ENCODE assay signal across 12 cellular contexts in the genomic region with DNA sequence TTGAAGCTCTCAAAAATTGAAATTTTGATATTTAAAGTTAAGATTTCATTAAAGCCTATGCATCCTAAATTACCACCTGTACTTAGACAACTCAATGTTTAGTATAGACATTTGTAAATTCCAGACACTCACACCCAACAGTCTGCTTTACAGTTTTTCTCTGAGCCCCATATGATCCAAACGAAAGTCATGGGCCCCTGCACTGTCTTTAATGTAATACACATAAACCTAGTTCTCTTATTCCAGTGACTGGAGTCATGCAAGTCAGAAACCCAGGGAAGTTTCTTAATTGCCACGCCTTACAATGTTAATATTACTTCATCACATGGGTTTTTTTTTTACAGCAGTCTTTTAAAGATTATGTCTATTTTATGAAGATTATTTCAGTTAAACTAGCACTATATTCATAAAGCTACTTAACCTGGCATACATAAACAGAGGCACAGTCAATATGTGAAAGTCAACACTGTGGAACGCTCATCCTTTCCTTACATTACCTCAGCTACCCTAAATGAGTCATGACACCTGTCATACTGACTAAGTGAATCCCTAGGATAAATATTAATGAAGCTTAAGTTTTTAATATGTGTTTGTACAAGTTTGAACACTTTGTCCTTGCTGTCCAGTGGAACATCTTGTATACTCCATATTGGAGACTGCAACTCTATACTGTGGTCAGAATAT.
A peak's percentile ranks its signal among the peaks of the same experiment; 100 is the strongest.
DNase-seq lines count a peak whose midpoint lies in the region; ATAC-seq and TF ChIP-seq lines count a peak whose summit lies in the region.
"Had no signal": no experiment of that assay in that cellular context is flagged by ENCODE, and none has a peak within 500 bp of the region (broad histone marks: within the 10 kb centered on the region; RNA-seq: fewer than 3 reads in every experiment).

No MANE protein-coding gene starts in this region.

- H3K27ac ChIP-seq in RWPE2 (ENCODE audit: poor library complexity, severe bottlenecking) (peak overlapping the region; percentile 87), smooth muscle cell (ENCODE audit: low read depth) (no peak overlapping the region)
- H3K27ac ChIP-seq: BLaER1 treated with 17β-estradiol and CSF1 and Interleukin-3, amounts not matched to agents 10 nM and 100 nM had no signal

- intact Hi-C loops in left ventricle myocardium superior (cut with micrococcal nuclease) = no loop called here

- 83% methylated on average over 3 of the region's 3 CpGs for WGBS in smooth muscle cell (ENCODE audit: low lambda C conversion rate)

- peak; percentile 74 for ATAC-seq in GM19035 (IDR thresholded peaks at IDR 0.05; ENCODE audit: unreplicated experiment)
- ATAC-seq in HG03060 (IDR thresholded peaks at IDR 0.05; ENCODE audit: low read depth, unreplicated experiment) = peak; percentile 89
- ATAC-seq in RWPE2 (ENCODE audit: low read depth) = peak; percentile 99
- no peak for ATAC-seq in left ventricle myocardium superior

- no peak overlapping the region for H2AFZ ChIP-seq in smooth muscle cell (ENCODE audit: low read depth)

- H3K79me2 ChIP-seq in smooth muscle cell (ENCODE audit: low read depth) = no peaks in the 10 kb centered on the region

- H3F3A ChIP-seq in smooth muscle cell (ENCODE audit: low read depth) = no peaks in the 10 kb centered on the region

- H3K9me3 Mint-ChIP-seq in nephron progenitor cell = peaks cover 9% of the 10 kb centered on the region

- no peak overlapping the region for H3K9ac ChIP-seq in smooth muscle cell (ENCODE audit: low read depth)
- H3K9ac ChIP-seq: BLaER1 treated with 17β-estradiol and CSF1 and Interleukin-3, amounts not matched to agents 10 nM and 100 nM had no signal

- no peak overlapping the region for H3K4me2 ChIP-seq in smooth muscle cell
- H3K4me2 ChIP-seq: BLaER1 treated with 17β-estradiol and CSF1 and Interleukin-3, amounts not matched to agents 10 nM and 100 nM had no signal

- no peaks in the 10 kb centered on the region for H3K36me3 ChIP-seq in RWPE2 (ENCODE audit: low read depth)
- no peaks in the 10 kb centered on the region for H3K36me3 ChIP-seq in smooth muscle cell (ENCODE audit: low read depth)
- H3K36me3 ChIP-seq: BLaER1 treated with 17β-estradiol and CSF1 and Interleukin-3, amounts not matched to agents 10 nM and 100 nM; MG63 had no signal

- H3K9me3 ChIP-seq in RWPE2 (ENCODE audit: severe bottlenecking) = no peaks in the 10 kb centered on the region
- H3K9me3 ChIP-seq in smooth muscle cell (replicated peaks; ENCODE audit: low read depth) = no peaks in the 10 kb centered on the region
- H3K9me3 ChIP-seq: MG63 had no signal

- peak; percentile 82 for DNase-seq in DMS53 (lab: John Stamatoyannopoulos, UW)
- DNase-seq in RWPE2 (ENCODE audit: low spot score) = no peak
- no peak for DNase-seq in left ventricle myocardium superior
- no peak for DNase-seq in nephron progenitor cell
- DNase-seq in smooth muscle cell (lab: John Stamatoyannopoulos, UW; ENCODE audit: unreplicated experiment) = no peak
- DNase-seq in activated gamma-delta T cell (lab: John Stamatoyannopoulos, UW) = no peak
- DNase-seq: activated CD8-positive, alpha-beta memory T cell treated with anti-CD3 and anti-CD28 coated beads for 24 hours; MG63; NCI-H748 treated with DMSO at 0.1 percent for 48 hours had no signal

- H3K4me3 ChIP-seq in RWPE2 (ENCODE audit: severe bottlenecking) = no peak overlapping the region
- no peak overlapping the region for H3K4me3 ChIP-seq in smooth muscle cell
- H3K4me3 ChIP-seq: BLaER1 treated with 17β-estradiol and CSF1 and Interleukin-3, amounts not matched to agents 10 nM and 100 nM; MG63 had no signal

- no peaks in the 10 kb centered on the region for H3K36me3 Mint-ChIP-seq in nephron progenitor cell (ENCODE audit: low read depth)

- H3K27me3 ChIP-seq in RWPE2 (ENCODE audit: insufficient read depth, poor library complexity, severe bottlenecking) (no peaks in the 10 kb centered on the region), smooth muscle cell (ENCODE audit: low read depth) (no peaks in the 10 kb centered on the region)
- H3K27me3 ChIP-seq: BLaER1 treated with 17β-estradiol and CSF1 and Interleukin-3, amounts not matched to agents 10 nM and 100 nM; MG63 had no signal

- H3K27ac Mint-ChIP-seq in nephron progenitor cell = no peak overlapping the region

- H4K20me1 ChIP-seq in smooth muscle cell (ENCODE audit: low read depth) = no peaks in the 10 kb centered on the region
- H4K20me1 ChIP-seq: BLaER1 treated with 17β-estradiol and CSF1 and Interleukin-3, amounts not matched to agents 10 nM and 100 nM had no signal

- TF ChIP-seq CTCF in RWPE2 (IDR thresholded peaks at IDR 0.05; ENCODE audit: poor library complexity, severe bottlenecking) (no peak), nephron progenitor cell (IDR thresholded peaks at IDR 0.05) (no peak), smooth muscle cell (IDR thresholded peaks at IDR 0.05; ENCODE audit: borderline replicate concordance, insufficient read depth, poor library complexity, severe bottlenecking) (no peak)

- H3K4me1 ChIP-seq in RWPE2 (ENCODE audit: insufficient read depth, poor library complexity, severe bottlenecking) = peaks cover 19% of the 10 kb centered on the region
- H3K4me1 ChIP-seq in smooth muscle cell (ENCODE audit: low read depth) = no peaks in the 10 kb centered on the region
- H3K4me1 ChIP-seq: BLaER1 treated with 17β-estradiol and CSF1 and Interleukin-3, amounts not matched to agents 10 nM and 100 nM had no signal

- no peak overlapping the region for H3K4me3 Mint-ChIP-seq in nephron progenitor cell

- H3K27me3 Mint-ChIP-seq in nephron progenitor cell (ENCODE audit: low read depth, poor library complexity) = no peaks in the 10 kb centered on the region

- peaks cover 4% of the 10 kb centered on the region for H3K4me1 Mint-ChIP-seq in nephron progenitor cell
